Comparison of ENCODE assay signal across 3 cellular contexts in the genomic region with DNA sequence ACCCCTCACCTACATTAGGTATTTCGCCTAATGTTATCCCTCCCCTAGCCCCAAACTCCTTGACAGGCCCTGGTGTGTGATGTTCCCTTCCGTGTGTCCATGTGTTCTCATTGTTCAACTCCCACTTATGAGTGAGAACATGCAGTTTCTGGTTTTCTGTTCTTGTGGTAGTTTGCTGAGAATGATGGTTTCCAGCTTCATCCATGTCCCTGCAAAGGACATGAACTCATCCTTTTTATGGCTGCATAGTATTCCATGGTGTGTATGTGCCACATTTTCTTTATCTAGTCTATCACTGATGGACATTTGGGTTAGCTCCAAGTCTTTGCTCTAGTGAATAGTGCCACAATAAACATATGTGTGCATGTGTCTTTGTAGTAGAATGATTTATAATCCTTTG.
TF ChIP-seq lines count a peak whose summit lies in the region.

No MANE protein-coding gene starts in this region.

TF ChIP-seq in HEK293, 187 proteins besides CTCF, POLR2A, EP300 and RAD21:
- TF ChIP-seq ZNF146 (tag by site-specific recombination; IDR thresholded peaks at IDR 0.05) = peak; percentile 58

TF ChIP-seq in K562, 482 proteins besides CTCF, POLR2A, EP300 and RAD21:
- peak; percentile 29 for TF ChIP-seq ZNF146 (CRISPR knock-in tag; IDR thresholded peaks at IDR 0.05; ENCODE audit: unreplicated experiment)

TF ChIP-seq in HepG2, 621 proteins besides CTCF, POLR2A, EP300 and RAD21:
- TF ChIP-seq, protein P1, sequence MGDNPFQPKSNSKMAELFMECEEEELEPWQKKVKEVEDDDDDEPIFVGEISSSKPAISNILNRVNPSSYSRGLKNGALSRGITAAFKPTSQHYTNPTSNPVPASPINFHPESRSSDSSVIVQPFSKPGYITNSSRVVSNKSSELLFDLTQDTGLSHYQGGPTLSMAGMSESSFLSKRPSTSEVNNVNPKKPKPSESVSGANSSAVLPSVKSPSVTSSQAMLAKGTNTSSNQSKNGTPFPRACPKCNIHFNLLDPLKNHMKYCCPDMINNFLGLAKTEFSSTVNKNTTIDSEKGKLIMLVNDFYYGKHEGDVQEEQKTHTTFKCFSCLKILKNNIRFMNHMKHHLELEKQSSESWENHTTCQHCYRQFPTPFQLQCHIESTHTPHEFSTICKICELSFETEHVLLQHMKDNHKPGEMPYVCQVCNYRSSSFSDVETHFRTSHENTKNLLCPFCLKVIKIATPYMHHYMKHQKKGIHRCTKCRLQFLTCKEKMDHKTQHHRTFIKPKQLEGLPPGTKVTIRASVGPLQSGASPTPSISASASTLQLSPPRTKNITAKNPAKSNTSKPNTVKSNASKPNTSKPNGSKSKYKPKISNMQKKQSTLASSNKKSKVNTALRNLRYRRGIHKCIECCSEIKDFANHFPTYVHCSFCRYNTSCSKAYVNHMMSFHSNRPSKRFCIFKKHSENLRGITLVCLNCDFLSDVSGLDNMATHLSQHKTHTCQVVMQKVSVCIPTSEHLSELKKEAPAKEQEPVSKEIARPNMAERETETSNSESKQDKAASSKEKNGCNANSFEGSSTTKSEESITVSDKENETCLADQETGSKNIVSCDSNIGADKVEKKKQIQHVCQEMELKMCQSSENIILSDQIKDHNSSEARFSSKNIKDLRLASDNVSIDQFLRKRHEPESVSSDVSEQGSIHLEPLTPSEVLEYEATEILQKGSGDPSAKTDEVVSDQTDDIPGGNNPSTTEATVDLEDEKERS (CRISPR knock-in tag; IDR thresholded peaks at IDR 0.05) = 0 out of 2 replicates have a peak, but pooled peaks have one; percentile 44
- peak; percentile 79 for TF ChIP-seq ZMYM3 (CRISPR knock-in tag; IDR thresholded peaks at IDR 0.05)
